ENCODE assay signal across 20 cellular contexts in the genomic region with DNA sequence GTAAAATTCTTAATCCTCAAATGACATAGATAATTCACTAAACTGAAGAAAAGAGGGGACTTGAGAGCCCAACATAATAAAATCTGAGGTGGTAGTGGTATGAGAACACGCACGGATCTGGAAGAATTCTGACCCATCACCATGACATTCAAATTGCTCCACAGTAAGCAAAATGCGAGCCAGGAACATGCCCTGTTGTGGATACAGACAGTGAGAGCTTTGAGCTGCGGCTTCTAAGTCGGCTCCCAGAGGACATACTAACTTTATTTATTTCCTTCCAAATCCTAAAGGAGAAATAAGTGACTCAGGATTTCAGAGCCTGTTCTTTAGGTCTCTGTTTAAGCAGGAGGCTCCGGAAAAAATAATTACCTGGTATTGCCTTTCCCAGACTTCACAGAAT.
A peak's percentile ranks its signal among the peaks of the same experiment; 100 is the strongest.
DNase-seq lines count a peak whose midpoint lies in the region; ATAC-seq, FAIRE-seq and TF ChIP-seq lines count a peak whose summit lies in the region.
"Had no signal": no experiment of that assay in that cellular context is flagged by ENCODE, and none has a peak within 500 bp of the region (broad histone marks: within the 10 kb centered on the region; RNA-seq: fewer than 3 reads in every experiment).

No MANE protein-coding gene starts in this region.

- H3K4me3 Mint-ChIP-seq in astrocyte (ENCODE audit: unreplicated experiment) (no peak overlapping the region), endothelial cell (ENCODE audit: unreplicated experiment) (no peak overlapping the region)
- no peak overlapping the region for H3K4me3 Mint-ChIP-seq in activated CD8-positive, alpha-beta memory T cell treated with anti-CD3 and anti-CD28 coated beads, Interleukin-2, amount 10 ng/mL, durations not matched to agents 7 days and 5 days
- H3K4me3 Mint-ChIP-seq: activated CD4-positive, alpha-beta memory T cell treated with anti-CD3 and anti-CD28 coated beads for 36 hours; activated naive CD8-positive, alpha-beta T cell treated with anti-CD3 and anti-CD28 coated beads, Interleukin-2, amount 10 ng/mL, durations not matched to agents 7 days and 5 days; activated T-cell treated with anti-CD3 and anti-CD28 coated beads, Interleukin-2, amount 50 U/mL, for 4 hours; nephron; stimulated activated naive CD8-positive, alpha-beta T cell treated with anti-CD3 and anti-CD28 coated beads, Interleukin-15, amount 100 ng/mL, for 72 hours had no signal

- CTCF ChIA-PET in SK-N-SH (lab: Yijun Ruan, JAX) (no interaction called here), A673 (lab: Charles Lee) (no interaction called here)
- CTCF ChIA-PET in activated CD8-positive, alpha-beta memory T cell treated with anti-CD3 and anti-CD28 coated beads, Interleukin-2, amount 10 ng/mL, durations not matched to agents 7 days and 5 days (lab: Charles Lee): no interaction called here

- H2AFZ ChIP-seq in astrocyte (ENCODE audit: low read depth, low read length): no peak overlapping the region
- H2AFZ ChIP-seq in SK-N-SH (ENCODE audit: low read depth): no peak overlapping the region

- no peak overlapping the region for H3K9ac ChIP-seq in astrocyte (ENCODE audit: low read length)
- H3K9ac ChIP-seq in SK-N-SH: no peak overlapping the region

- TF ChIP-seq EP300 in SK-N-SH (IDR thresholded peaks at IDR 0.05; ENCODE audit: borderline replicate concordance in 1 of 2, low read depth in 1 of 2, low read length in 1 of 2): no peak

- H3K27me3 Mint-ChIP-seq in astrocyte (ENCODE audit: low read depth, unreplicated experiment) (no peaks in the 10 kb centered on the region), endothelial cell (ENCODE audit: unreplicated experiment) (no peaks in the 10 kb centered on the region)
- H3K27me3 Mint-ChIP-seq in activated CD8-positive, alpha-beta memory T cell treated with anti-CD3 and anti-CD28 coated beads, Interleukin-2, amount 10 ng/mL, durations not matched to agents 7 days and 5 days: no peaks in the 10 kb centered on the region
- H3K27me3 Mint-ChIP-seq: activated CD4-positive, alpha-beta memory T cell treated with anti-CD3 and anti-CD28 coated beads for 36 hours; activated naive CD8-positive, alpha-beta T cell treated with anti-CD3 and anti-CD28 coated beads, Interleukin-2, amount 10 ng/mL, durations not matched to agents 7 days and 5 days; stimulated activated naive CD8-positive, alpha-beta T cell treated with anti-CD3 and anti-CD28 coated beads, Interleukin-15, amount 100 ng/mL, for 72 hours had no signal

- POLR2A ChIA-PET in SK-N-SH (lab: Yijun Ruan, JAX): no interaction called here
- POLR2A ChIA-PET in A673 (lab: Charles Lee; ENCODE audit: low non-redundant PET): no interaction called here

- FAIRE-seq in D721Med (lab: Jason Lieb, UNC): peak; percentile 41
- FAIRE-seq in astrocyte (lab: Jason Lieb, UNC): no peak
- no peak for FAIRE-seq in pancreas (lab: Jason Lieb, UNC)

- H3K36me3 ChIP-seq in astrocyte (ENCODE audit: insufficient read depth, low read length) (no peaks in the 10 kb centered on the region), pancreas (no peaks in the 10 kb centered on the region), SK-N-SH (replicated peaks in 1 of 2; ENCODE audit: control insufficient read depth in 1 of 2, insufficient read depth in 2 of 2, low read length in 1 of 2) (peaks cover 5 to 11% of the 10 kb centered on the region in 2 experiments), A673 (ENCODE audit: insufficient read depth, low read length, poor library complexity, severe bottlenecking) (no peaks in the 10 kb centered on the region)

- 48 to 52% methylated on average over 6 of the region's 6 CpGs for WGBS in pancreas, 2 donors
- 97% methylated on average over 6 of the region's 6 CpGs for WGBS in SK-N-SH (ENCODE audit: low lambda C conversion rate)

- H3K79me2 ChIP-seq in astrocyte (ENCODE audit: insufficient read depth, low read length) (no peaks in the 10 kb centered on the region), SK-N-SH (ENCODE audit: insufficient read depth) (no peaks in the 10 kb centered on the region; the same call in 1 of the 2 replicates)

- intact Hi-C loops in pancreas (cut with DNase I): no loop called here
- intact Hi-C loops in A673 (cut with micrococcal nuclease; ENCODE audit: unreplicated experiment): no loop called here

- H3K27ac Mint-ChIP-seq in astrocyte (ENCODE audit: unreplicated experiment) (peak overlapping the region; percentile 31), endothelial cell (ENCODE audit: unreplicated experiment) (no peak overlapping the region)
- H3K27ac Mint-ChIP-seq in activated CD8-positive, alpha-beta memory T cell treated with anti-CD3 and anti-CD28 coated beads, Interleukin-2, amount 10 ng/mL, durations not matched to agents 7 days and 5 days: no peak overlapping the region
- H3K27ac Mint-ChIP-seq: activated CD4-positive, alpha-beta memory T cell treated with anti-CD3 and anti-CD28 coated beads for 36 hours; activated naive CD8-positive, alpha-beta T cell treated with anti-CD3 and anti-CD28 coated beads, Interleukin-2, amount 10 ng/mL, durations not matched to agents 7 days and 5 days; stimulated activated naive CD8-positive, alpha-beta T cell treated with anti-CD3 and anti-CD28 coated beads, Interleukin-15, amount 100 ng/mL, for 72 hours had no signal

- H3K4me1 ChIP-seq in astrocyte (ENCODE audit: insufficient read depth, low read length): peaks cover 18% of the 10 kb centered on the region
- H3K4me1 ChIP-seq in pancreas: peaks cover 0 to 11% (median 10%) of the 10 kb centered on the region in 3 donors
- H3K4me1 ChIP-seq in SK-N-SH (ENCODE audit: control insufficient read depth in 1 of 2, insufficient read depth in 2 of 2, low read depth in 1 of 2, low read length in 1 of 2): peaks cover 5 to 6% of the 10 kb centered on the region in 2 experiments; a peak in 3 of 4 replicates
- H3K4me1 ChIP-seq in A673 (ENCODE audit: insufficient read depth, low read length, poor library complexity, severe bottlenecking): peaks cover 4% of the 10 kb centered on the region

- H3K9me3 ChIP-seq in astrocyte (ENCODE audit: insufficient read depth, low read depth, low read length) (no peaks in the 10 kb centered on the region), pancreas (no peaks in the 10 kb centered on the region), SK-N-SH (no peaks in the 10 kb centered on the region), A673 (ENCODE audit: low read depth, low read length, poor library complexity, severe bottlenecking) (no peaks in the 10 kb centered on the region)
- H3K9me3 ChIP-seq: vagina had no signal

- peak; percentile 29 to 68 (median 55) for ATAC-seq in pancreas
- no peak for ATAC-seq in activated CD8-positive, alpha-beta memory T cell treated with anti-CD3 and anti-CD28 coated beads, Interleukin-2, amount 10 ng/mL, durations not matched to agents 7 days and 5 days
- ATAC-seq: activated T-cell treated with anti-CD3 and anti-CD28 coated beads, Interleukin-2, amount 50 U/mL, for 4 hours; stimulated activated naive CD8-positive, alpha-beta T cell treated with anti-CD3 and anti-CD28 coated beads, Interleukin-15, amount 100 ng/mL, for 72 hours had no signal

- peaks cover 22% of the 10 kb centered on the region for H3K36me3 Mint-ChIP-seq in astrocyte (ENCODE audit: low read depth, unreplicated experiment)
- peaks cover 15% of the 10 kb centered on the region for H3K36me3 Mint-ChIP-seq in activated CD8-positive, alpha-beta memory T cell treated with anti-CD3 and anti-CD28 coated beads, Interleukin-2, amount 10 ng/mL, durations not matched to agents 7 days and 5 days
- peaks cover 3% of the 10 kb centered on the region for H3K36me3 Mint-ChIP-seq in endothelial cell (ENCODE audit: low read depth, unreplicated experiment)

- no peak overlapping the region for H3K4me3 ChIP-seq in astrocyte (ENCODE audit: insufficient read depth, low read depth, low read length)
- no peak overlapping the region for H3K4me3 ChIP-seq in pancreas
- H3K4me3 ChIP-seq in SK-N-SH (ENCODE audit: low read depth in 2 of 2, low read length in 1 of 2): no peak overlapping the region
- no peak overlapping the region for H3K4me3 ChIP-seq in A673 (ENCODE audit: low read depth, low read length, poor library complexity, severe bottlenecking)
- H3K4me3 ChIP-seq: vagina had no signal

- H4K20me1 ChIP-seq in astrocyte (ENCODE audit: insufficient read depth, low read length) (no peaks in the 10 kb centered on the region), SK-N-SH (ENCODE audit: insufficient read depth) (no peaks in the 10 kb centered on the region)

- no peak for TF ChIP-seq RAD21 in SK-N-SH (IDR thresholded peaks at IDR 0.05; ENCODE audit: low read length)

- no peaks in the 10 kb centered on the region for H3K9me2 ChIP-seq in SK-N-SH

- no peak for TF ChIP-seq CTCF in D721Med (IDR thresholded peaks at IDR 0.05; ENCODE audit: insufficient read depth, missing control alignments)
- TF ChIP-seq CTCF in astrocyte (IDR thresholded peaks at IDR 0.05; ENCODE audit: insufficient read depth, low read depth, low read length): no peak
- TF ChIP-seq CTCF in pancreas (IDR thresholded peaks at IDR 0.05): no peak
- TF ChIP-seq CTCF in SK-N-SH (IDR thresholded peaks at IDR 0.05): no peak
- no peak for TF ChIP-seq CTCF in A673 (conservative IDR thresholded peaks at IDR 0.05; ENCODE audit: low read depth, low read length)
- no peak for TF ChIP-seq CTCF in endothelial cell (IDR thresholded peaks at IDR 0.05; ENCODE audit: unreplicated experiment)

- peaks cover 22% of the 10 kb centered on the region for H3F3A ChIP-seq in SK-N-SH (replicated peaks; ENCODE audit: insufficient read depth)

- peaks cover 15% of the 10 kb centered on the region for H3K4me1 Mint-ChIP-seq in astrocyte (ENCODE audit: low read depth, unreplicated experiment)
- peaks cover 16% of the 10 kb centered on the region for H3K4me1 Mint-ChIP-seq in activated CD8-positive, alpha-beta memory T cell treated with anti-CD3 and anti-CD28 coated beads, Interleukin-2, amount 10 ng/mL, durations not matched to agents 7 days and 5 days
- no peaks in the 10 kb centered on the region for H3K4me1 Mint-ChIP-seq in endothelial cell (ENCODE audit: unreplicated experiment)
- H3K4me1 Mint-ChIP-seq: stimulated activated naive CD8-positive, alpha-beta T cell treated with anti-CD3 and anti-CD28 coated beads, Interleukin-15, amount 100 ng/mL, for 72 hours had no signal

- peaks cover 3% of the 10 kb centered on the region for H3K9me3 Mint-ChIP-seq in astrocyte (ENCODE audit: unreplicated experiment)
- no peaks in the 10 kb centered on the region for H3K9me3 Mint-ChIP-seq in activated CD8-positive, alpha-beta memory T cell treated with anti-CD3 and anti-CD28 coated beads, Interleukin-2, amount 10 ng/mL, durations not matched to agents 7 days and 5 days (ENCODE audit: low read depth)
- H3K9me3 Mint-ChIP-seq in endothelial cell (ENCODE audit: unreplicated experiment): no peaks in the 10 kb centered on the region
- H3K9me3 Mint-ChIP-seq: activated CD4-positive, alpha-beta memory T cell treated with anti-CD3 and anti-CD28 coated beads for 36 hours; activated naive CD8-positive, alpha-beta T cell treated with anti-CD3 and anti-CD28 coated beads, Interleukin-2, amount 10 ng/mL, durations not matched to agents 7 days and 5 days; activated T-cell treated with anti-CD3 and anti-CD28 coated beads, Interleukin-2, amount 50 U/mL, for 4 hours; nephron; stimulated activated naive CD8-positive, alpha-beta T cell treated with anti-CD3 and anti-CD28 coated beads, Interleukin-15, amount 100 ng/mL, for 72 hours had no signal

- no peaks in the 10 kb centered on the region for H3K27me3 ChIP-seq in astrocyte (ENCODE audit: insufficient read depth, low read length)
- no peaks in the 10 kb centered on the region for H3K27me3 ChIP-seq in pancreas
- H3K27me3 ChIP-seq in SK-N-SH (ENCODE audit: insufficient read depth): no peaks in the 10 kb centered on the region
- no peaks in the 10 kb centered on the region for H3K27me3 ChIP-seq in A673 (replicated peaks; ENCODE audit: insufficient read depth, low read depth, low read length, poor library complexity)
- H3K27me3 ChIP-seq: vagina had no signal

- H3K27ac ChIP-seq in astrocyte (ENCODE audit: low read depth, low read length) (no peak overlapping the region), pancreas (no peak overlapping the region), SK-N-SH (ENCODE audit: low read depth in 2 of 2, low read length in 1 of 2) (no peak overlapping the region), A673 (ENCODE audit: low read depth, low read length, poor library complexity, severe bottlenecking) (no peak overlapping the region)
- H3K27ac ChIP-seq: RWPE1, vagina had no signal

- H3K4me2 ChIP-seq in astrocyte (ENCODE audit: low read length): no peak overlapping the region
- no peak overlapping the region for H3K4me2 ChIP-seq in SK-N-SH

- DNase-seq in D721Med (ENCODE audit: insufficient read length, low spot score) (no peak), astrocyte (ENCODE audit: low read depth) (peak; percentile 4), fibroblast of peridontal ligament (ENCODE audit: extremely low read depth) (peak; percentile 91), pancreas (no peak), SK-N-SH (no peak), A673 (ENCODE audit: low spot score) (no peak), endothelial cell (ENCODE audit: low spot score) (no peak)
- no peak for DNase-seq in activated CD8-positive, alpha-beta memory T cell treated with anti-CD3 and anti-CD28 coated beads, Interleukin-2, amount 10 ng/mL, durations not matched to agents 7 days and 5 days
- DNase-seq: activated CD4-positive, alpha-beta memory T cell treated with anti-CD3 and anti-CD28 coated beads for 36 hours; activated naive CD8-positive, alpha-beta T cell treated with anti-CD3 and anti-CD28 coated beads, Interleukin-2, amount 10 ng/mL, durations not matched to agents 7 days and 5 days; activated T-cell treated with anti-CD3 and anti-CD28 coated beads, Interleukin-2, amount 50 U/mL, for 4 hours; cerebellar nuclear complex; mammary epithelial cell; NCI-H1417; NCI-H345; stimulated activated naive CD8-positive, alpha-beta T cell treated with anti-CD3 and anti-CD28 coated beads, Interleukin-15, amount 100 ng/mL, for 72 hours; SW 1271 had no signal

- no TSS peak for BruUV-seq in A673 (replicated peaks; lab: Mats Ljungman, UMichigan)

Comparison
In these comparisons a context has a peak if more than half of its experiments do, and no peak if none do; other contexts are left out.
1. DNase-seq: peak in astrocyte (single experiment) and fibroblast of peridontal ligament (single experiment); none in D721Med (single experiment), pancreas (0 of 6), SK-N-SH (single experiment), A673 (single experiment), activated CD8-positive, alpha-beta memory T cell treated with anti-CD3 and anti-CD28 coated beads, Interleukin-2, amount 10 ng/mL, durations not matched to agents 7 days and 5 days (single experiment) and endothelial cell (single experiment).